ENCODE assay signal across 12 cellular contexts in the genomic region with DNA sequence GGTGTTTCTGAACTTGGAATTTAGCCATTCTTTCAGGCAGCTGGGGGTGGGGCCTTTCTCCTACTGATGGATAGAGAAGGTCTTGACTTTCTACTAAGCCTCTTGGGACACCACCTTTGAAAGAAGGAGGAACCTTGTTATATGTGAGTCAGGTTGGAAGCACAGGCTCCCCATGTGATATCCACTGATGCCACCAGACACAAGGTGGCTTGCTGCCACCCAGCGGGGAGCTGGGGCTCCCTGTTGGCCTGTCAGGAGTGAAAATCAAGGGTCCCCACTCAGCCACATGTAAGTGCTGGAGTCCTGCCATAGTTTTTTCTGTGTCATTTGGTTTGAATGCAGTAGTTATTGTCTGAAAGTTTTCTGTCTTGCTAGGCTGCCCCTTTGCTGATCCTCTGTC.
DNase-seq lines count a peak whose midpoint lies in the region; ATAC-seq, FAIRE-seq and TF ChIP-seq lines count a peak whose summit lies in the region.
"Had no signal": no experiment of that assay in that cellular context is flagged by ENCODE, and none has a peak within 500 bp of the region (broad histone marks: within the 10 kb centered on the region; RNA-seq: fewer than 3 reads in every experiment).

No MANE protein-coding gene starts in this region.

- no peaks in the 10 kb centered on the region for H3K9me3 ChIP-seq in RWPE2 (ENCODE audit: severe bottlenecking)
- no peaks in the 10 kb centered on the region for H3K9me3 ChIP-seq in keratinocyte (ENCODE audit: control insufficient read depth, low read depth, low read length)

- ATAC-seq in RWPE2 (ENCODE audit: low read depth) (peak; percentile 56), HG03095 (IDR thresholded peaks at IDR 0.05; ENCODE audit: unreplicated experiment) (no peak), GM18861 (IDR thresholded peaks at IDR 0.05; ENCODE audit: unreplicated experiment) (no peak), HG03439 (IDR thresholded peaks at IDR 0.05; ENCODE audit: unreplicated experiment) (no peak)

- H3K4me3 ChIP-seq in RWPE2 (ENCODE audit: severe bottlenecking) (no peak overlapping the region), keratinocyte (ENCODE audit: control insufficient read depth in 2 of 3, extremely low read depth in 1 of 3, insufficient read depth in 2 of 3, low read depth in 1 of 3, low read length in 3 of 3) (no peak overlapping the region)

- H3K4me1 ChIP-seq in RWPE2 (ENCODE audit: insufficient read depth, poor library complexity, severe bottlenecking): peaks cover 3% of the 10 kb centered on the region
- no peaks in the 10 kb centered on the region for H3K4me1 ChIP-seq in keratinocyte (ENCODE audit: control insufficient read depth, extremely low read depth, insufficient read depth, low read length)

- peak; percentile 60 for DNase-seq in DMS53 (lab: John Stamatoyannopoulos, UW)
- no peak for DNase-seq in DMS53 treated with DMSO at 0.1 percent for 48 hours (lab: John Stamatoyannopoulos, UW; ENCODE audit: unreplicated experiment)
- DNase-seq in HT1080 (ENCODE audit: low read depth): peak; percentile 29
- no peak for DNase-seq in RWPE2 (ENCODE audit: low spot score)
- no peak for DNase-seq in keratinocyte (ENCODE audit: low read depth, low spot score)
- DNase-seq: GDM1, NCI-H446 treated with DMSO at 0.1 percent for 48 hours had no signal

- H3K27ac ChIP-seq in RWPE2 (ENCODE audit: poor library complexity, severe bottlenecking): no peak overlapping the region
- H3K27ac ChIP-seq in keratinocyte (ENCODE audit: control insufficient read depth, insufficient read depth, low read length): no peak overlapping the region
- H3K27ac ChIP-seq: 22Rv1 had no signal

- H3K9ac ChIP-seq in keratinocyte (ENCODE audit: control insufficient read depth, extremely low read depth, insufficient read depth, low read length): no peak overlapping the region

- dilution Hi-C loops in keratinocyte (cut with MboI; ENCODE audit: extremely low pct_ligation_motif_present, low sequenced_read_pairs): no loop called here

- no peak overlapping the region for H3K4me2 ChIP-seq in keratinocyte (ENCODE audit: control insufficient read depth, extremely low read depth, insufficient read depth, low read depth, low read length)

- TF ChIP-seq CTCF in RWPE2 (IDR thresholded peaks at IDR 0.05; ENCODE audit: poor library complexity, severe bottlenecking) (peak; percentile 41), keratinocyte (optimal IDR thresholded peaks at IDR 0.05 in 1 of 3, IDR thresholded peaks at IDR 0.05 in 1 of 3, conservative IDR thresholded peaks at IDR 0.05 in 1 of 3; ENCODE audit: extremely low read depth in 1 of 3, insufficient read depth in 2 of 3, low read length in 3 of 3) (peak in 2 of 3 experiments; percentile 15 to 25)

- no peaks in the 10 kb centered on the region for H3K36me3 ChIP-seq in RWPE2 (ENCODE audit: low read depth)
- no peaks in the 10 kb centered on the region for H3K36me3 ChIP-seq in keratinocyte (ENCODE audit: control insufficient read depth in 2 of 2, extremely low read depth in 1 of 2, insufficient read depth in 2 of 2, low read length in 2 of 2)

- no peaks in the 10 kb centered on the region for H3K79me2 ChIP-seq in keratinocyte (ENCODE audit: control insufficient read depth, insufficient read depth, low read length)

- H4K20me1 ChIP-seq in keratinocyte (ENCODE audit: control insufficient read depth, extremely low read depth, insufficient read depth, low read length): no peaks in the 10 kb centered on the region

- no peaks in the 10 kb centered on the region for H3K9me1 ChIP-seq in keratinocyte (ENCODE audit: control insufficient read depth, extremely low read depth, insufficient read depth, low read length)

- no peak for FAIRE-seq in keratinocyte (lab: Jason Lieb, UNC)
- FAIRE-seq: colon had no signal

- no peak overlapping the region for H2AFZ ChIP-seq in keratinocyte (ENCODE audit: control insufficient read depth, low read length)

- H3K27me3 ChIP-seq in RWPE2 (ENCODE audit: insufficient read depth, poor library complexity, severe bottlenecking): peaks cover 2% of the 10 kb centered on the region
- no peaks in the 10 kb centered on the region for H3K27me3 ChIP-seq in keratinocyte (ENCODE audit: control insufficient read depth, extremely low read depth, insufficient read depth, low read length)

Comparison
In these comparisons a context has a peak if more than half of its experiments do, and no peak if none do; other contexts are left out.
1. DNase-seq: peak in DMS53 (single experiment) and HT1080 (single experiment); none in DMS53 treated with DMSO at 0.1 percent for 48 hours (single experiment), RWPE2 (single experiment) and keratinocyte (single experiment).